4 cellular contexts compared by ENCODE assay signal in the genomic region with DNA sequence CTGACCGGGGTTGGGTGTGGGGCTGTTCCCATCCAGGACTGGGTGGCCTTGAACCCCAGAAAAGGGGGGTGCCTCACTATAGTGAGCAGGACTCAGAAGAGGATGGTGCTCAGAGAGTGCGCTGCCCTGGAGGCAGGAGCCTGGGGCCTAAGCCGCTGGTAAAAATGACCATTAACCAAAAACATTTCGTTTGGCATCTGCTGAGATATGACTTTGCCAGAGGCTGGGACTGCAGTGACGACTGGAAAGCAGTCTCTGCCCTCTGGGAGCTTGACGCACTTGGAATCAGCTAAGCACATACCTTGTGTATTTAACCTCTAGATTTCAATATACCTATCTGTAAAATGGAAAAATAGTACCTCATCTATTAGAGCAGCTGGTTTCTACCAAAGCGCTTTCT. TPM values are rescaled to one million over a fixed set of nuclear protein-coding genes. Genes with fewer than 3 reads are reported as not detected.
"Had no signal": no experiment of that assay in that cellular context is flagged by ENCODE, and none has a peak within 500 bp of the region (broad histone marks: within the 10 kb centered on the region; RNA-seq: fewer than 3 reads in every experiment).

No MANE protein-coding gene starts in this region.

- ATAC-seq: GM12878 had no signal

- H3K4me3 ChIP-seq: GM12878 had no signal

- DNase-seq: GDM1, GF-D8 had no signal

RNA-seq across cellular contexts. Expression of a gene that starts 7.2 kb away (rescaled TPM):
- total RNA-seq: G401 had no signal
- polyA plus RNA-seq: GM12878 had no signal
